1 cellular context compared by ENCODE assay signal in the genomic region with DNA sequence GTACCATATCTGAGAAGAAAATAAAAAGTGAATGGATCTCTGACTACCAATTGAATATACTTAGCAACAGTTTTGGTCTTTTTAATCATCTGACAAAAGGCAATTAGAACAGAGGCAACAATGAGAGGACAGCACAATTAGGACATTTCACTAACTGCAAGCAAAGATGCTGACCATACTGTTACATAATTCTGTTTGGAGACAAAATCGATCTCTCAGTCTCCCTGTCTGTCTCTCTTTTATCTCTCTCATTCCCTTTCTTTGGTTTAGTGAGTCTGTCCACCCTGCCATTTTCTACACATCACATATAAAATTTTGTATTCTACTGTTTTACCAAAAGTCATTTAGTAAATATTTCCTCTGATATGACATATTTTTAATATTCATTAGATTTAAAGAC.
TF ChIP-seq lines count a peak whose summit lies in the region.

No MANE protein-coding gene starts in this region.

TF ChIP-seq in HepG2, 621 proteins besides CTCF, POLR2A, EP300 and RAD21:
- TF ChIP-seq ONECUT2 (CRISPR knock-in tag; IDR thresholded peaks at IDR 0.05) (peak; percentile 77), KDM5B (CRISPR knock-in tag; IDR thresholded peaks at IDR 0.05; ENCODE audit: borderline replicate concordance) (no peak), MAFK (conservative IDR thresholded peaks at IDR 0.05 in 1 of 2, IDR thresholded peaks at IDR 0.05 in 1 of 2; ENCODE audit: low read length in 2 of 2) (peak in 1 of 2 experiments; percentile 39; a peak in 2 of 4 replicates), ZNF746 (CRISPR knock-in tag; IDR thresholded peaks at IDR 0.05) (no peak)
- TF ChIP-seq, protein P1, sequence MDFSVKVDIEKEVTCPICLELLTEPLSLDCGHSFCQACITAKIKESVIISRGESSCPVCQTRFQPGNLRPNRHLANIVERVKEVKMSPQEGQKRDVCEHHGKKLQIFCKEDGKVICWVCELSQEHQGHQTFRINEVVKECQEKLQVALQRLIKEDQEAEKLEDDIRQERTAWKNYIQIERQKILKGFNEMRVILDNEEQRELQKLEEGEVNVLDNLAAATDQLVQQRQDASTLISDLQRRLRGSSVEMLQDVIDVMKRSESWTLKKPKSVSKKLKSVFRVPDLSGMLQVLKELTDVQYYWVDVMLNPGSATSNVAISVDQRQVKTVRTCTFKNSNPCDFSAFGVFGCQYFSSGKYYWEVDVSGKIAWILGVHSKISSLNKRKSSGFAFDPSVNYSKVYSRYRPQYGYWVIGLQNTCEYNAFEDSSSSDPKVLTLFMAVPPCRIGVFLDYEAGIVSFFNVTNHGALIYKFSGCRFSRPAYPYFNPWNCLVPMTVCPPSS (IDR thresholded peaks at IDR 0.05) = no peak
TF ChIP-seq in HepG2: peak in this region for 2.
